In genomic region chr7:44103566-44103940, GRCh38 we compare ENCODE assay signal across 11 cellular contexts. TPM values are rescaled to one million over a fixed set of nuclear protein-coding genes. Genes with fewer than 3 reads are reported as not detected.
DNase-seq lines count a peak whose midpoint lies in the region; ATAC-seq, FAIRE-seq and TF ChIP-seq lines count a peak whose summit lies in the region.
"Had no signal": no experiment of that assay in that cellular context is flagged by ENCODE, and none has a peak within 500 bp of the region (broad histone marks: within the 10 kb centered on the region; RNA-seq: fewer than 3 reads in every experiment).

No MANE protein-coding gene starts in this region.

- H3K27me3 ChIP-seq in breast epithelium (no peaks in the 10 kb centered on the region), mammary epithelial cell (ENCODE audit: insufficient read depth, low read length) (no peaks in the 10 kb centered on the region), duodenal mucosa (ENCODE audit: control insufficient read depth in 1 of 2, insufficient read depth in 2 of 2, low read length in 2 of 2) (peaks cover 13 to 20% of the 10 kb centered on the region in 2 donors), upper lobe of right lung (no peaks in the 10 kb centered on the region)

- H3K27me3 Mint-ChIP-seq in nephron (ENCODE audit: low read depth) = peaks cover 5% of the 10 kb centered on the region

- no peak for DNase-seq in breast epithelium (ENCODE audit: low spot score in 2 of 2)
- no peak for DNase-seq in mammary epithelial cell
- no peak for DNase-seq in upper lobe of right lung
- no peak for DNase-seq in frontal cortex (ENCODE audit: low spot score in 2 of 2)
- no peak for DNase-seq in mesenteric fat pad (ENCODE audit: low spot score)
- DNase-seq: OCI-M1 had no signal

- H3K36me3 Mint-ChIP-seq in nephron (ENCODE audit: low read depth) = no peaks in the 10 kb centered on the region

- H3K4me1 ChIP-seq in breast epithelium (peaks cover 0 to 2% of the 10 kb centered on the region in 2 donors), mammary epithelial cell (ENCODE audit: insufficient read depth, low read length) (peaks cover 22% of the 10 kb centered on the region), duodenal mucosa (ENCODE audit: control insufficient read depth in 1 of 2, insufficient read depth in 2 of 2, low read length in 2 of 2) (peaks cover 0 to 6% of the 10 kb centered on the region in 2 donors), upper lobe of right lung (peaks cover 3% of the 10 kb centered on the region)

- H3K79me2 ChIP-seq in mammary epithelial cell (ENCODE audit: insufficient read depth, low read length) = no peaks in the 10 kb centered on the region

- no peak for TF ChIP-seq POLR2A in breast epithelium (IDR thresholded peaks at IDR 0.05)

- in situ Hi-C loops in mammary epithelial cell (cut with MboI; ENCODE audit: low sequenced_read_pairs in 2 of 2) = no loop called here

- TF ChIP-seq CTCF in breast epithelium (IDR thresholded peaks at IDR 0.05) (no peak), mammary epithelial cell (conservative IDR thresholded peaks at IDR 0.05 in 1 of 2, IDR thresholded peaks at IDR 0.05 in 1 of 2; ENCODE audit: extremely low read depth in 1 of 2, insufficient read depth in 1 of 2, low read depth in 1 of 2, low read length in 2 of 2) (no peak), nephron (IDR thresholded peaks at IDR 0.05; ENCODE audit: unreplicated experiment in 3 of 3) (no peak), upper lobe of right lung (IDR thresholded peaks at IDR 0.05) (no peak)

- H3K9me3 ChIP-seq in breast epithelium (no peaks in the 10 kb centered on the region), mammary epithelial cell (replicated peaks; ENCODE audit: insufficient read depth, low read length) (no peaks in the 10 kb centered on the region), duodenal mucosa (ENCODE audit: control insufficient read depth in 1 of 2, low read length in 2 of 2) (no peaks in the 10 kb centered on the region), upper lobe of right lung (no peaks in the 10 kb centered on the region)

- H3K27ac ChIP-seq in breast epithelium (peak overlapping the region; percentile 46 to 98), mammary epithelial cell (ENCODE audit: insufficient read depth, low read depth, low read length) (no peak overlapping the region), duodenal mucosa (ENCODE audit: low read depth, low read length) (peak overlapping the region; percentile 32), upper lobe of right lung (peak overlapping the region; percentile 34)
- H3K27ac ChIP-seq: C4-2B, epithelial cell of prostate had no signal

- intact Hi-C loops in breast epithelium (cut with DNase I; ENCODE audit: low total_unique reads) = no loop called here
- intact Hi-C loops in mammary epithelial cell (cut with micrococcal nuclease) = loop anchor here (10.0 kb wide), 1 partner anchor 271 kb away; no protein-coding TSS in a partner anchor
- intact Hi-C loops in upper lobe of right lung (cut with DNase I) = no loop called here

- H2AFZ ChIP-seq in mammary epithelial cell (ENCODE audit: low read depth, low read length) = no peak overlapping the region

- no peak for ATAC-seq in upper lobe of right lung
- no peak for ATAC-seq in HG03439 (IDR thresholded peaks at IDR 0.05; ENCODE audit: unreplicated experiment)

- no peak overlapping the region for H3K4me2 ChIP-seq in mammary epithelial cell (ENCODE audit: insufficient read depth, low read depth, low read length)

- H3K4me3 Mint-ChIP-seq in nephron = peak overlapping the region; percentile 79 to 87 (median 81)

- no peaks in the 10 kb centered on the region for H3K36me3 ChIP-seq in breast epithelium
- H3K36me3 ChIP-seq in mammary epithelial cell (ENCODE audit: insufficient read depth, low read length) = no peaks in the 10 kb centered on the region
- H3K36me3 ChIP-seq in duodenal mucosa (ENCODE audit: control insufficient read depth in 1 of 2, insufficient read depth in 2 of 2, low read length in 2 of 2) = no peaks in the 10 kb centered on the region
- peaks cover 11% of the 10 kb centered on the region for H3K36me3 ChIP-seq in upper lobe of right lung

- no peak for FAIRE-seq in frontal cortex (lab: Jason Lieb, UNC)

- WGBS in mammary epithelial cell (ENCODE audit: low coverage, missing lambda C conversion rate) = 65% methylated on average over 7 of the region's 8 CpGs

- H3K9me3 Mint-ChIP-seq in nephron = no peaks in the 10 kb centered on the region

- H3K9ac ChIP-seq in mammary epithelial cell (ENCODE audit: insufficient read depth, low read length) (no peak overlapping the region), duodenal mucosa (ENCODE audit: low read depth in 1 of 2, low read length in 2 of 2) (no peak overlapping the region)

- peak overlapping the region; percentile 70 to 95 (median 80) for H3K4me3 ChIP-seq in breast epithelium
- H3K4me3 ChIP-seq in mammary epithelial cell (replicated peaks in 1 of 3; ENCODE audit: insufficient read depth in 1 of 3, low read depth in 2 of 3, low read length in 3 of 3) = no peak overlapping the region
- no peak overlapping the region for H3K4me3 ChIP-seq in duodenal mucosa (ENCODE audit: low read depth in 1 of 2, low read length in 2 of 2)
- H3K4me3 ChIP-seq in upper lobe of right lung = peak overlapping the region; percentile 30

- dilution Hi-C loops in mammary epithelial cell (cut with HindIII; ENCODE audit: low sequenced_read_pairs) = no loop called here

- H4K20me1 ChIP-seq in mammary epithelial cell (ENCODE audit: insufficient read depth, low read length) = no peaks in the 10 kb centered on the region

- BruUV-seq in mammary epithelial cell (replicated peaks; lab: Mats Ljungman, UMichigan) = no TSS peak

- CTCF ChIA-PET in mammary epithelial cell (lab: Charles Lee; ENCODE audit: low non-redundant PET) = no interaction called here

- H3K27ac Mint-ChIP-seq in nephron = peak overlapping the region; percentile 62 to 82 (median 73)

- peaks cover 42% of the 10 kb centered on the region for H3K4me1 Mint-ChIP-seq in nephron

RNA-seq across cellular contexts. Expression of gene AEBP1, which starts 0.6 kb away (rescaled TPM):
- 100 to 1,000 TPM in 2 of 3 donors, 10 to 100 TPM in 1; 85.6 to 300 (median 145) TPM for total RNA-seq in breast epithelium
- total RNA-seq in mammary epithelial cell = 10 to 100 TPM in 1 of 2 donors, under 1 TPM in 1; 0.24 to 16.7 TPM
- 0.06 TPM for polyA plus RNA-seq in mammary epithelial cell
- 5.3 TPM for polyA minus RNA-seq in mammary epithelial cell
- 272 TPM for total RNA-seq in upper lobe of right lung
- 4.1 TPM for total RNA-seq in frontal cortex
- total RNA-seq in mesenteric fat pad = 267 TPM

RNA-seq across cellular contexts. Expression of gene POLD2, which starts 19.8 kb away (rescaled TPM):
- total RNA-seq in breast epithelium = 10 to 100 TPM; 38.9 to 49.8 (median 39.7) TPM
- 100 to 1,000 TPM in 1 of 2 donors, 10 to 100 TPM in 1; 72.8 to 144 TPM for total RNA-seq in mammary epithelial cell
- polyA plus RNA-seq in mammary epithelial cell = 187 TPM
- polyA minus RNA-seq in mammary epithelial cell = 144 TPM
- total RNA-seq in upper lobe of right lung = 60.2 TPM
- 46.1 TPM for total RNA-seq in frontal cortex
- total RNA-seq in mesenteric fat pad = 60.2 TPM

RNA-seq across cellular contexts. Expression of gene POLM, which starts 21.2 kb away (rescaled TPM):
- 10 to 100 TPM; 22.4 to 44.8 (median 31.1) TPM for total RNA-seq in breast epithelium
- total RNA-seq in mammary epithelial cell = 10 to 100 TPM; 11.8 to 18.7 TPM
- polyA plus RNA-seq in mammary epithelial cell = 5.3 TPM
- 4.8 TPM for polyA minus RNA-seq in mammary epithelial cell
- 26.8 TPM for total RNA-seq in upper lobe of right lung
- total RNA-seq in frontal cortex = 3.7 TPM
- 15.5 TPM for total RNA-seq in mesenteric fat pad

RNA-seq across cellular contexts. Expression of gene MYL7, which starts 37.6 kb away (rescaled TPM):
- total RNA-seq in breast epithelium = under 1 TPM in 1 of 3 donors, not detected in 2; 0.73 TPM
- 10 to 100 TPM in 1 of 2 donors, under 1 TPM in 1; 0.82 to 31.0 TPM for total RNA-seq in mammary epithelial cell
- polyA plus RNA-seq in mammary epithelial cell = 0.11 TPM
- polyA minus RNA-seq in mammary epithelial cell = not detected
- 3.1 TPM for total RNA-seq in upper lobe of right lung
- total RNA-seq in frontal cortex = 1.6 TPM
- not detected for total RNA-seq in mesenteric fat pad

RNA-seq across cellular contexts. Expression of gene PGAM2, which starts 38.2 kb away (rescaled TPM):
- under 1 TPM; 0.64 to 0.73 (median 0.66) TPM for total RNA-seq in breast epithelium
- not detected for total RNA-seq in mammary epithelial cell
- not detected for polyA plus RNA-seq in mammary epithelial cell
- not detected for polyA minus RNA-seq in mammary epithelial cell
- total RNA-seq in upper lobe of right lung = 1.1 TPM
- total RNA-seq in frontal cortex = 4.5 TPM
- not detected for total RNA-seq in mesenteric fat pad

Comparison
In these comparisons a context has a peak if more than half of its experiments do, and no peak if none do; other contexts are left out.
1. H3K4me3 ChIP-seq: peak in breast epithelium (3 of 3) and upper lobe of right lung (single experiment); none in mammary epithelial cell (0 of 3) and duodenal mucosa (0 of 2).
2. RNA of gene AEBP1, which starts 0.6 kb away (total RNA-seq): 272 TPM in upper lobe of right lung (single experiment), 267 TPM in mesenteric fat pad (single experiment) and 85.6 to 300 TPM in breast epithelium; 0.24 to 16.7 TPM in mammary epithelial cell and 4.1 TPM in frontal cortex (single experiment); every median in the first group is over 4 times any median in the second.